In genomic region chr14:37874429-37875109, GRCh38 we compare ENCODE assay signal across 8 cellular contexts.
DNase-seq lines count a peak whose midpoint lies in the region; ATAC-seq, FAIRE-seq and TF ChIP-seq lines count a peak whose summit lies in the region.

No MANE protein-coding gene starts in this region.

- no peaks in the 10 kb centered on the region for H3K27me3 ChIP-seq in SU-DHL-6 (ENCODE audit: low read length)
- peaks cover 15% of the 10 kb centered on the region for H3K27me3 ChIP-seq in left ventricle myocardium inferior (ENCODE audit: low read depth)

- no peaks in the 10 kb centered on the region for H3K9me2 ChIP-seq in SU-DHL-6 (replicated peaks; ENCODE audit: insufficient read depth, low read length)

- peak; percentile 90 for FAIRE-seq in GM12892 (lab: Jason Lieb, UNC)

- peak; percentile 22 for DNase-seq in GM12892 (ENCODE audit: insufficient read length)
- peak; percentile 45 for DNase-seq in NCI-H1048 (lab: John Stamatoyannopoulos, UW)
- DNase-seq in activated naive CD8-positive, alpha-beta T cell treated with anti-CD3 and anti-CD28 coated beads, Interleukin-2, amount 50 U/mL, for 16 hours (ENCODE audit: low read depth, low spot score) = peak; percentile 34
- DNase-seq in left ventricle myocardium inferior = peak; percentile 78
- DNase-seq in sciatic nerve (ENCODE audit: low spot score) = peak; percentile 88
- no peak for DNase-seq in middle frontal gyrus (ENCODE audit: extremely low spot score, low spot score)

- no peak overlapping the region for H3K4me2 ChIP-seq in SU-DHL-6 (ENCODE audit: low read depth, low read length, poor library complexity, severe bottlenecking)

- peak overlapping the region; percentile 76 for H2AFZ ChIP-seq in SU-DHL-6 (ENCODE audit: low read depth, low read length, severe bottlenecking)

- H3K27ac ChIP-seq in SU-DHL-6 (ENCODE audit: low read depth, low read length) (no peak overlapping the region), left ventricle myocardium inferior (replicated peaks) (no peak overlapping the region)

- intact Hi-C loops in left ventricle myocardium inferior (cut with micrococcal nuclease) = loop anchor here (5.0 kb wide), 1 partner anchor 627 kb away; no protein-coding TSS in a partner anchor
- intact Hi-C loops in sciatic nerve (cut with DNase I) = no loop called here

- no peaks in the 10 kb centered on the region for H3K36me3 ChIP-seq in SU-DHL-6 (ENCODE audit: low read length)
- no peaks in the 10 kb centered on the region for H3K36me3 ChIP-seq in left ventricle myocardium inferior

- TF ChIP-seq CTCF in SU-DHL-6 (IDR thresholded peaks at IDR 0.05; ENCODE audit: insufficient read depth, low read length, poor library complexity, severe bottlenecking) (peak; percentile 83), left ventricle myocardium inferior (IDR thresholded peaks at IDR 0.05; ENCODE audit: borderline replicate concordance) (peak; percentile 87)

- H3K4me3 ChIP-seq in SU-DHL-6 (ENCODE audit: insufficient read depth, low read length, poor library complexity, severe bottlenecking) (no peak overlapping the region), left ventricle myocardium inferior (no peak overlapping the region)

- H3K79me2 ChIP-seq in SU-DHL-6 (ENCODE audit: insufficient read depth, low read length) = no peaks in the 10 kb centered on the region

- no peaks in the 10 kb centered on the region for H4K20me1 ChIP-seq in SU-DHL-6 (ENCODE audit: low read depth, low read length)

- TF ChIP-seq POLR2A in GM12892 (IDR thresholded peaks at IDR 0.05; ENCODE audit: low read depth, low read length) = no peak

- ATAC-seq in HG02588 (IDR thresholded peaks at IDR 0.05; ENCODE audit: unreplicated experiment) (peak; percentile 89), sciatic nerve (peak; percentile 85)

- H3K9ac ChIP-seq in SU-DHL-6 (ENCODE audit: low read length) = no peak overlapping the region

- H3K4me1 ChIP-seq in left ventricle myocardium inferior = peaks cover 7% of the 10 kb centered on the region

- H3F3A ChIP-seq in SU-DHL-6 (ENCODE audit: insufficient read depth) = no peaks in the 10 kb centered on the region

- H3K9me3 ChIP-seq in SU-DHL-6 (ENCODE audit: insufficient read depth, low read length) (no peaks in the 10 kb centered on the region), left ventricle myocardium inferior (replicated peaks) (no peaks in the 10 kb centered on the region)
